ENCODE assay signal across 9 cellular contexts in genomic region chr16:67969286-67970039, GRCh38. TPM values are rescaled to one million over a fixed set of nuclear protein-coding genes. Genes with fewer than 3 reads are reported as not detected.
A peak's percentile ranks its signal among the peaks of the same experiment; 100 is the strongest.
DNase-seq lines count a peak whose midpoint lies in the region; ATAC-seq and TF ChIP-seq lines count a peak whose summit lies in the region.
"Had no signal": no experiment of that assay in that cellular context is flagged by ENCODE, and none has a peak within 500 bp of the region (broad histone marks: within the 10 kb centered on the region; RNA-seq: fewer than 3 reads in every experiment).

No MANE protein-coding gene starts in this region.

- DNase-seq in AG04450 (ENCODE audit: low read depth, low spot score): no peak
- DNase-seq in central memory CD4-positive, alpha-beta T cell: peak; percentile 25
- DNase-seq in mucosa of descending colon: no peak
- DNase-seq in anterior cingulate cortex (lab: John Stamatoyannopoulos, UW): no peak
- DNase-seq in NCI-H510A (lab: John Stamatoyannopoulos, UW): no peak
- DNase-seq in amniotic stem cell (lab: John Stamatoyannopoulos, UW): no peak

- H3K9me3 ChIP-seq in AG04450 (ENCODE audit: control insufficient read depth, insufficient read depth, low read length) (no peaks in the 10 kb centered on the region; the same call in 1 of the 2 replicates), mucosa of descending colon (no peaks in the 10 kb centered on the region)

- H3K4me1 ChIP-seq in mucosa of descending colon (ENCODE audit: low read depth): peaks cover 13% of the 10 kb centered on the region

- ATAC-seq in HG03135 (IDR thresholded peaks at IDR 0.05; ENCODE audit: unreplicated experiment): peak; percentile 26
- ATAC-seq in mucosa of descending colon: peak; percentile 32
- ATAC-seq in GM18867 (IDR thresholded peaks at IDR 0.05; ENCODE audit: unreplicated experiment): no peak

- intact Hi-C loops in mucosa of descending colon (cut with DNase I, micrococcal nuclease): no loop called here

- no peak overlapping the region for H3K27ac ChIP-seq in AG04450 (ENCODE audit: low read depth, low read length)

- H3K4me3 ChIP-seq in AG04450 (ENCODE audit: low read depth, low read length): peak overlapping the region; percentile 89
- H3K4me3 ChIP-seq in mucosa of descending colon: no peak overlapping the region

- TF ChIP-seq CTCF in AG04450 (IDR thresholded peaks at IDR 0.05; ENCODE audit: low read depth, low read length) (no peak), mucosa of descending colon (IDR thresholded peaks at IDR 0.05) (no peak)

- POLR2A ChIA-PET in AG04450 (lab: Yijun Ruan, JAX): interaction anchor here (1.8 kb wide), 1 partner anchor 10 kb away, joined by 9 read pairs; no protein-coding TSS in a partner anchor

- H3K27me3 ChIP-seq in AG04450 (ENCODE audit: control insufficient read depth, insufficient read depth, low read length): no peaks in the 10 kb centered on the region

- no peaks in the 10 kb centered on the region for H3K36me3 ChIP-seq in mucosa of descending colon (ENCODE audit: low read depth)

- CTCF ChIA-PET in AG04450 (lab: Charles Lee): interaction anchor here (0.7 kb wide), 1 partner anchor 24 kb away, joined by 3 read pairs; no protein-coding TSS in a partner anchor

RNA-seq across cellular contexts. Expression of gene SLC12A4, which starts 1.0 kb away (rescaled TPM):
- polyA plus RNA-seq in AG04450 (2011; rRNA removed): 48.1 and 63.0 TPM in 2 replicates
- 114 and 139 TPM in 2 replicates for polyA minus RNA-seq in AG04450 (2011; rRNA and poly(A)+ RNA removed)
- total RNA-seq in mucosa of descending colon: 10 to 100 TPM in 2 of 3 donors, 1 to 10 TPM in 1; 4.0 to 68.5 (median 22.2) TPM

RNA-seq across cellular contexts. Expression of gene DPEP3, which starts 10.8 kb away (rescaled TPM):
- not detected in 2 replicates for polyA plus RNA-seq in AG04450 (2011; rRNA removed)
- not detected in 2 replicates for polyA minus RNA-seq in AG04450 (2011; rRNA and poly(A)+ RNA removed)
- total RNA-seq in mucosa of descending colon: not detected
- total RNA-seq: dermis microvascular lymphatic vessel endothelial cell had no signal

RNA-seq across cellular contexts. Expression of gene LCAT, which starts 25.5 kb away (rescaled TPM):
- 5.2 and 7.9 TPM in 2 replicates for polyA plus RNA-seq in AG04450 (2011; rRNA removed)
- 4.0 and 6.1 TPM in 2 replicates for polyA minus RNA-seq in AG04450 (2011; rRNA and poly(A)+ RNA removed)
- total RNA-seq in mucosa of descending colon: 10 to 100 TPM in 1 of 3 donors, 1 to 10 TPM in 2; 2.2 to 20.3 (median 9.4) TPM

RNA-seq across cellular contexts. Expression of gene DPEP2, which starts 29.8 kb away (rescaled TPM):
- not detected in 2 replicates for polyA plus RNA-seq in AG04450 (2011; rRNA removed)
- 0.32 TPM in 1 of 2 replicates, not detected in the other for polyA minus RNA-seq in AG04450 (2011; rRNA and poly(A)+ RNA removed)
- total RNA-seq in mucosa of descending colon: 1 to 10 TPM; 1.5 to 2.8 (median 1.6) TPM

RNA-seq across cellular contexts. Expression of gene PSMB10, which starts 32.8 kb away (rescaled TPM):
- polyA plus RNA-seq in AG04450 (2011; rRNA removed): 18.1 and 29.1 TPM in 2 replicates
- polyA minus RNA-seq in AG04450 (2011; rRNA and poly(A)+ RNA removed): 7.3 and 7.7 TPM in 2 replicates
- total RNA-seq in mucosa of descending colon: 100 to 1,000 TPM in 2 of 3 donors, 10 to 100 TPM in 1; 96.9 to 175 (median 139) TPM
